9 cellular contexts compared by ENCODE assay signal in the genomic region with DNA sequence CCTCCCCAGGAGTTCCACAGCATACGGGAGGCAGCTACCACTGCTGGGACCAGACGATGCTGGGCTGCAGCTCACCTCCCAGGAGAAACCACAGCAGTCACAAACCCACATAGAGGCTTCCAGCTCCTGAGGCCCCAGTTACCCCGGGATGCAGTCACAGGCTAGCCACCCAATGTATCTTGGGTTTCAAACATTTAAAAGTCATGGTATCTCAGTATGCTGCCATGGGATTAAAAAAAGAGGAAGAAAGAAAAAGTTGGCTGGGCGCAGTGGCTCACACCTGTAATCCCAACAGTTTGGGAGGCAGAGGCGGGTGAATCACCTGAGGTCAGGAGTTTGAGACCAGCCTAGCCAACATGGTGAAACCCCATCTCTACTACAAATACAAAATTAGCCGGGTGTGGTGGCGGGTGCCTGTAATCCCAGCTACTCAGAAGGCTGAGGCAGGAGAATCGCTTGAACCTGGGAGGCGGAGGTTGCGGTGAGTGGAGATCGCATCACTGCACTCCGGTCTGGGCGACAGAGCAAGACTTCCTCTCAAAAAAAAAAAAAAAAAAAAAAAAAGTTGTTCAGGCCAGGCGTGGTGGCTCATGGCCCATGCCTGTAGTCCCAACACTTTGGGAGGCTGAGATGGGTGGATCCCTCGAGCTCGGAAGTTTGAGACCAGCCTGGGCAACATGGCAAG. TPM values are rescaled to one million over a fixed set of nuclear protein-coding genes. Genes with fewer than 3 reads are reported as not detected.
DNase-seq lines count a peak whose midpoint lies in the region; ATAC-seq and TF ChIP-seq lines count a peak whose summit lies in the region.
"Not testable (repeated sequence)": the region's sequence is repeated elsewhere in the genome, so short reads cannot be mapped to it uniquely, and the experiment has no call there.
"Had no signal": no experiment of that assay in that cellular context is flagged by ENCODE, and none has a peak within 500 bp of the region (broad histone marks: within the 10 kb centered on the region; RNA-seq: fewer than 3 reads in every experiment).

No MANE protein-coding gene starts in this region.

- not testable (repeated sequence) for H3K27ac ChIP-seq in CD8-positive, alpha-beta memory T cell (ENCODE audit: low read depth, low read length); HEK293 (ENCODE audit: extremely low read depth, low read depth, low read length); neuronal stem cell (replicated peaks; ENCODE audit: low read length)
- peak overlapping the region; percentile 79 for H3K27ac ChIP-seq in OCI-LY7 (ENCODE audit: low read depth, low read length, poor library complexity, severe bottlenecking)

- not testable (repeated sequence) for BruUV-seq in OCI-LY7 (replicated peaks; lab: Mats Ljungman, UMichigan)

- CTCF ChIA-PET in CD8-positive, alpha-beta memory T cell (lab: Charles Lee), result interaction anchor here (0.9 kb wide), 1 partner anchor 35 kb away, joined by 3 read pairs; no protein-coding TSS in a partner anchor
- CTCF ChIA-PET in HEK293 (lab: Yijun Ruan, JAX) (interaction anchor here (0.8 to 3.6 kb wide), 2 partner anchors 100 to 175 kb away, joined by 3 to 25 read pairs; no protein-coding TSS in a partner anchor), OCI-LY7 (lab: Charles Lee; ENCODE audit: unreplicated experiment) (interaction anchor here (0.7 to 2.3 kb wide), 3 partner anchors 16 to 677 kb away, joined by 3 to 9 read pairs (median 4); partner anchors contain the start of gene SETD3), activated B cell treated with CpG ODN at 0.5 μM for 24 hours (lab: Charles Lee) (interaction anchor here (1.8 kb wide), 1 partner anchor 35 kb away, joined by 7 read pairs; no protein-coding TSS in a partner anchor)

- not testable (repeated sequence) for H3K14ac ChIP-seq in neuronal stem cell (ENCODE audit: low read length)

- not testable (repeated sequence) for H3K9me2 ChIP-seq in OCI-LY7 (ENCODE audit: insufficient read depth, low read length)

- not testable (repeated sequence) for H3K9me3 ChIP-seq in CD8-positive, alpha-beta memory T cell (ENCODE audit: low read length); HEK293 (ENCODE audit: control insufficient read depth, insufficient read depth, low read depth, low read length); OCI-LY7 (ENCODE audit: low read length); mucosa of stomach (ENCODE audit: control insufficient read depth, low read length)
- peaks cover 10 to 16% of the 10 kb centered on the region in 2 donors for H3K9me3 ChIP-seq in neuronal stem cell (replicated peaks in 1 of 2; ENCODE audit: control insufficient read depth in 2 of 2, insufficient read depth in 1 of 2, low read depth in 1 of 2, low read length in 2 of 2)

- H3K9ac ChIP-seq in mucosa of stomach (ENCODE audit: low read length), result peak overlapping the region; percentile 29
- H3K9ac ChIP-seq in neuronal stem cell (ENCODE audit: low read depth, low read length, poor library complexity), result not testable (repeated sequence)

- not testable (repeated sequence) for H4K8ac ChIP-seq in neuronal stem cell (ENCODE audit: low read depth, low read length)

- H3K79me2 ChIP-seq in OCI-LY7 (ENCODE audit: insufficient read depth, low read depth, low read length), result not testable (repeated sequence)

- H2BK12ac ChIP-seq in neuronal stem cell (ENCODE audit: low read length), result not testable (repeated sequence)

- H3K27me3 ChIP-seq in CD8-positive, alpha-beta memory T cell (ENCODE audit: insufficient read depth, low read length, poor library complexity, severe bottlenecking), result not testable (repeated sequence)
- H3K27me3 ChIP-seq in mucosa of stomach (ENCODE audit: control insufficient read depth, insufficient read depth, low read length) (peaks cover 16% of the 10 kb centered on the region), neuronal stem cell (ENCODE audit: control insufficient read depth in 3 of 3, insufficient read depth in 3 of 3, low read depth in 1 of 3, low read length in 3 of 3) (peaks cover 20 to 60% (median 45%) of the 10 kb centered on the region in 3 experiments)

- ATAC-seq in activated B cell treated with CpG ODN at 0.5 μM for 24 hours (ENCODE audit: low read depth), result peak; percentile 19

- H2AFZ ChIP-seq in OCI-LY7 (ENCODE audit: low read length); neuronal stem cell (ENCODE audit: low read length): not testable (repeated sequence)

- peak overlapping the region in 4 of 7 donors; percentile 6 to 26 (median 18) for H3K4me3 Mint-ChIP-seq in CD8-positive, alpha-beta memory T cell
- peak overlapping the region; percentile 64 for H3K4me3 Mint-ChIP-seq in activated B cell treated with CpG ODN at 0.5 μM for 24 hours
- peak overlapping the region; percentile 45 to 64 (median 59) for H3K4me3 Mint-ChIP-seq in brain
- peak overlapping the region; percentile 39 for H3K4me3 Mint-ChIP-seq in type B pancreatic cell

- H3K4ac ChIP-seq in neuronal stem cell (ENCODE audit: low read length), result not testable (repeated sequence)

- intact Hi-C loops in OCI-LY7 (cut with micrococcal nuclease; ENCODE audit: unreplicated experiment), result loop anchor here (1.0 to 5.0 kb wide), 4 partner anchors 36 to 175 kb away; partner anchors contain the start of genes EVL and YY1
- intact Hi-C loops in activated B cell treated with CpG ODN at 0.5 μM for 24 hours (cut with micrococcal nuclease), result loop anchor here (1.0 to 5.0 kb wide), 6 partner anchors 10 to 219 kb away; partner anchors contain the start of genes WDR25 and YY1

- not testable (repeated sequence) for H2BK120ac ChIP-seq in neuronal stem cell (ENCODE audit: low read depth, low read length)

- no CpG with 5 or more reads among the region's 16 CpGs for WGBS in neuronal stem cell (ENCODE audit: extremely low coverage in 2 of 2, insufficient read length in 2 of 2, insufficient replicate concordance in 1 of 2), 2 donors

- peak overlapping the region; percentile 84 for H2AK5ac ChIP-seq in neuronal stem cell (ENCODE audit: low read depth, low read length)

- H3K4me3 ChIP-seq in CD8-positive, alpha-beta memory T cell (ENCODE audit: low read length); HEK293 (ENCODE audit: low read depth, low read length); mucosa of stomach (ENCODE audit: low read length); neuronal stem cell (ENCODE audit: low read length in 2 of 2): not testable (repeated sequence)
- peak overlapping the region; percentile 80 for H3K4me3 ChIP-seq in OCI-LY7 (ENCODE audit: low read depth, low read length, poor library complexity, severe bottlenecking)

- not testable (repeated sequence) for DNase-seq in CD8-positive, alpha-beta memory T cell; activated B cell treated with CpG ODN at 0.5 μM for 24 hours; neuronal stem cell (ENCODE audit: low spot score); type B pancreatic cell (ENCODE audit: extremely low spot score, unreplicated experiment)
- peak; percentile 71 for DNase-seq in OCI-LY7 (ENCODE audit: low spot score)

- not testable (repeated sequence) for H3K4me1 ChIP-seq in CD8-positive, alpha-beta memory T cell (ENCODE audit: insufficient read depth, low read length); HEK293 (ENCODE audit: control insufficient read depth, insufficient read depth, low read length); neuronal stem cell (ENCODE audit: control insufficient read depth in 2 of 2, insufficient read depth in 1 of 2, low read depth in 1 of 2, low read length in 2 of 2)
- H3K4me1 ChIP-seq in OCI-LY7 (ENCODE audit: insufficient read depth, low read length, poor library complexity, severe bottlenecking) (peaks cover 32% of the 10 kb centered on the region), mucosa of stomach (ENCODE audit: control insufficient read depth, insufficient read depth, low read length) (peaks cover 38% of the 10 kb centered on the region)

- peak overlapping the region; percentile 55 for H3K23ac ChIP-seq in neuronal stem cell (ENCODE audit: low read depth, low read length, poor library complexity)

- not testable (repeated sequence) for H2BK5ac ChIP-seq in neuronal stem cell (ENCODE audit: low read length)

- H2BK15ac ChIP-seq in neuronal stem cell (ENCODE audit: low read length), result not testable (repeated sequence)

- not testable (repeated sequence) for H4K91ac ChIP-seq in neuronal stem cell (ENCODE audit: low read depth, low read length, poor library complexity)

- H3K79me1 ChIP-seq in neuronal stem cell (ENCODE audit: low read depth, low read length), result not testable (repeated sequence)

- H4K20me1 ChIP-seq in OCI-LY7 (ENCODE audit: insufficient read depth, low read length), result not testable (repeated sequence)

- not testable (repeated sequence) for H3K4me1 Mint-ChIP-seq in CD8-positive, alpha-beta memory T cell
- H3K4me1 Mint-ChIP-seq in activated B cell treated with CpG ODN at 0.5 μM for 24 hours (peaks cover 32% of the 10 kb centered on the region), brain (peaks cover 17% of the 10 kb centered on the region), type B pancreatic cell (ENCODE audit: unreplicated experiment) (peaks cover 16% of the 10 kb centered on the region)

- peak overlapping the region; percentile 58 for H3K4me2 ChIP-seq in OCI-LY7 (ENCODE audit: low read length)
- H3K4me2 ChIP-seq in neuronal stem cell (ENCODE audit: insufficient read depth, low read length, poor library complexity, severe bottlenecking), result not testable (repeated sequence)

- peak overlapping the region; percentile 19 for H3K18ac ChIP-seq in neuronal stem cell (ENCODE audit: low read length)

- not testable (repeated sequence) for H3K36me3 ChIP-seq in CD8-positive, alpha-beta memory T cell (ENCODE audit: insufficient read depth, low read length); HEK293 (ENCODE audit: control insufficient read depth in 2 of 2, insufficient read depth in 1 of 2, low read length in 2 of 2); mucosa of stomach (ENCODE audit: control insufficient read depth, insufficient read depth, low read length); neuronal stem cell (replicated peaks in 1 of 2; ENCODE audit: control insufficient read depth in 2 of 2, insufficient read depth in 2 of 2, low read length in 2 of 2)
- H3K36me3 ChIP-seq in OCI-LY7 (ENCODE audit: insufficient read depth, low read length), result peaks cover 11% of the 10 kb centered on the region

- H3K9me3 Mint-ChIP-seq in CD8-positive, alpha-beta memory T cell, result peaks cover 0 to 11% (median 7%) of the 10 kb centered on the region in 5 donors
- not testable (repeated sequence) for H3K9me3 Mint-ChIP-seq in activated B cell treated with CpG ODN at 0.5 μM for 24 hours, brain, type B pancreatic cell

- H3K27me3 Mint-ChIP-seq in CD8-positive, alpha-beta memory T cell, result peaks cover 26 to 27% of the 10 kb centered on the region in 2 donors
- H3K27me3 Mint-ChIP-seq in activated B cell treated with CpG ODN at 0.5 μM for 24 hours, result not testable (repeated sequence)
- H3K27me3 Mint-ChIP-seq in brain (peaks cover 57% of the 10 kb centered on the region), type B pancreatic cell (peaks cover 55% of the 10 kb centered on the region)

- TF ChIP-seq CTCF in HEK293 (tag by site-specific recombination; IDR thresholded peaks at IDR 0.05); OCI-LY7 (conservative IDR thresholded peaks at IDR 0.05; ENCODE audit: low read length); activated B cell treated with CpG ODN at 0.5 μM for 24 hours (IDR thresholded peaks at IDR 0.05); brain (conservative IDR thresholded peaks at IDR 0.05); type B pancreatic cell (conservative IDR thresholded peaks at IDR 0.05): not testable (repeated sequence)

- POLR2A ChIA-PET in CD8-positive, alpha-beta memory T cell (lab: Charles Lee), result interaction anchor here (0.6 to 1.1 kb wide), 2 partner anchors 14 to 21 kb away, joined by 3 to 8 read pairs; no protein-coding TSS in a partner anchor
- POLR2A ChIA-PET in HEK293 (lab: Yijun Ruan, JAX), result interaction anchor here (0.7 kb wide), 2 partner anchors 135 to 140 kb away, joined by 3 to 5 read pairs; no protein-coding TSS in a partner anchor
- POLR2A ChIA-PET in OCI-LY7 (lab: Charles Lee), result interaction anchor here (0.6 to 1.8 kb wide), 9 partner anchors 11 to 743 kb away, joined by 3 to 7 read pairs (median 3); partner anchors contain the start of gene EVL
- POLR2A ChIA-PET in activated B cell treated with CpG ODN at 0.5 μM for 24 hours (lab: Charles Lee), result interaction anchor here (1.1 to 2.0 kb wide), 3 partner anchors 11 to 57 kb away, joined by 3 to 7 read pairs (median 5); no protein-coding TSS in a partner anchor

- H3K36me3 Mint-ChIP-seq in CD8-positive, alpha-beta memory T cell; activated B cell treated with CpG ODN at 0.5 μM for 24 hours (ENCODE audit: low read depth); brain; type B pancreatic cell: not testable (repeated sequence)

- H3K27ac Mint-ChIP-seq in CD8-positive, alpha-beta memory T cell, result peak overlapping the region in 1 of 8 donors; percentile 23
- H3K27ac Mint-ChIP-seq in activated B cell treated with CpG ODN at 0.5 μM for 24 hours, result peak overlapping the region; percentile 66
- not testable (repeated sequence) for H3K27ac Mint-ChIP-seq in brain, type B pancreatic cell

RNA-seq across cellular contexts. Expression of gene DEGS2, which starts 1.8 kb away (rescaled TPM):
- total RNA-seq in CD8-positive, alpha-beta memory T cell, result under 1 TPM; 0.35 to 0.42 TPM
- 0.72 TPM for polyA plus RNA-seq in CD8-positive, alpha-beta memory T cell
- total RNA-seq in OCI-LY7 (2014; rRNA removed; shearing (Covaris generic)), result 2.0 and 8.3 TPM in 2 replicates
- total RNA-seq in OCI-LY7 (2022), result 12.2 and 14.6 TPM in 2 replicates
- total RNA-seq in activated B cell treated with CpG ODN at 0.5 μM for 24 hours, result 1.3 and 2.5 TPM in 2 replicates
- polyA plus RNA-seq in brain (ENCODE audit: insufficient read depth, low read depth, low replicate concordance), result 3.1 TPM
- 0.11 TPM for polyA plus RNA-seq in neuronal stem cell (2013, experiment 1 of 2)
- polyA plus RNA-seq in neuronal stem cell (2013, experiment 2 of 2), result 0.07 TPM
- 5.2 and 7.6 TPM in 2 replicates for total RNA-seq in type B pancreatic cell (ENCODE audit: low replicate concordance)
- total RNA-seq: SJSA1 had no signal
